Comparison of ENCODE assay signal across 8 cellular contexts in genomic region chr11:75214411-75214821, GRCh38. TPM values are rescaled to one million over a fixed set of nuclear protein-coding genes. Genes with fewer than 3 reads are reported as not detected.
DNase-seq lines count a peak whose midpoint lies in the region; ATAC-seq and TF ChIP-seq lines count a peak whose summit lies in the region.

No MANE protein-coding gene starts in this region.

- intact Hi-C loops in heart right ventricle (cut with DNase I): no loop called here
- intact Hi-C loops in sigmoid colon (cut with DNase I): no loop called here

- no peaks in the 10 kb centered on the region for H3K4me1 ChIP-seq in SJSA1 (replicated peaks)
- H3K4me1 ChIP-seq in heart right ventricle: peaks cover 0 to 1% (median 0%) of the 10 kb centered on the region in 9 donors
- H3K4me1 ChIP-seq in sigmoid colon: no peaks in the 10 kb centered on the region

- H3K9me3 ChIP-seq in SJSA1 (replicated peaks): no peaks in the 10 kb centered on the region
- no peaks in the 10 kb centered on the region for H3K9me3 ChIP-seq in heart right ventricle
- no peaks in the 10 kb centered on the region for H3K9me3 ChIP-seq in sigmoid colon

- TF ChIP-seq CTCF in AG10803 (conservative IDR thresholded peaks at IDR 0.05; ENCODE audit: low read length) (peak; percentile 42), HFF-Myc (IDR thresholded peaks at IDR 0.05; ENCODE audit: low read depth, low read length, missing control alignments) (peak; percentile 56), heart right ventricle (IDR thresholded peaks at IDR 0.05) (peak in 5 of 9 donors; percentile 20 to 49 (median 35)), sigmoid colon (IDR thresholded peaks at IDR 0.05) (no peak)

- ATAC-seq in heart right ventricle: peak; percentile 55 to 83 (median 78)
- no peak for ATAC-seq in GM21723 (IDR thresholded peaks at IDR 0.05; ENCODE audit: unreplicated experiment)

- H3K27me3 ChIP-seq in SJSA1 (replicated peaks) (no peaks in the 10 kb centered on the region), heart right ventricle (peaks cover 0 to 28% (median 4%) of the 10 kb centered on the region in 7 donors), sigmoid colon (peaks cover 0 to 4% (median 0%) of the 10 kb centered on the region in 3 donors)

- TF ChIP-seq EP300 in sigmoid colon (IDR thresholded peaks at IDR 0.05): no peak

- no peaks in the 10 kb centered on the region for H3K36me3 ChIP-seq in SJSA1
- no peaks in the 10 kb centered on the region for H3K36me3 ChIP-seq in heart right ventricle
- H3K36me3 ChIP-seq in sigmoid colon: no peaks in the 10 kb centered on the region

- H3K27ac ChIP-seq in SJSA1 (no peak overlapping the region), heart right ventricle (no peak overlapping the region), sigmoid colon (no peak overlapping the region)

- DNase-seq in AG10803 (ENCODE audit: low read depth): peak; percentile 54
- DNase-seq in HFF-Myc (ENCODE audit: extremely low read depth, low read depth): peak; percentile 76
- DNase-seq in SJSA1 (ENCODE audit: low read depth in 1 of 2, low spot score in 2 of 2): peak; percentile 41 to 69
- DNase-seq in activated effector memory CD4-positive, alpha-beta T cell treated with anti-CD3 and anti-CD28 coated beads, Interleukin-2, amount 50 U/mL, for 16 hours: peak; percentile 88
- peak; percentile 72 to 90 for DNase-seq in heart right ventricle
- DNase-seq in sigmoid colon: peak; percentile 66
- DNase-seq in NCI-H187 (lab: John Stamatoyannopoulos, UW): no peak

- WGBS in heart right ventricle, 2 donors: 2 to 3% methylated on average over 8 of the region's 8 CpGs
- 1 to 4% methylated on average over 8 of the region's 8 CpGs for WGBS in sigmoid colon, 2 donors

- H3K4me3 ChIP-seq in AG10803 (ENCODE audit: low read length) (no peak overlapping the region), HFF-Myc (replicated peaks; ENCODE audit: low read depth, low read length) (no peak overlapping the region), SJSA1 (no peak overlapping the region), heart right ventricle (no peak overlapping the region), sigmoid colon (no peak overlapping the region)

- TF ChIP-seq POLR2A in sigmoid colon (IDR thresholded peaks at IDR 0.05): no peak

RNA-seq across cellular contexts. Expression of gene TPBGL, which starts 26.2 kb away (rescaled TPM):
- total RNA-seq in SJSA1 (2014; rRNA removed; shearing (Covaris generic)): not detected in 2 replicates
- under 1 TPM in 5 of 10 donors, not detected in 5; 0.09 to 0.37 (median 0.17) TPM for total RNA-seq in heart right ventricle
- under 1 TPM; 0.07 to 0.16 TPM for polyA plus RNA-seq in heart right ventricle
- total RNA-seq in sigmoid colon: under 1 TPM in 3 of 4 donors, not detected in 1; 0.33 to 0.68 (median 0.36) TPM
- polyA plus RNA-seq in sigmoid colon: under 1 TPM in 1 of 3 donors, not detected in 2; 0.28 TPM

Comparison
In these comparisons a context has a peak if more than half of its experiments do, and no peak if none do; other contexts are left out.
1. DNase-seq: peak in AG10803 (single experiment), HFF-Myc (single experiment), SJSA1 (2 of 2), activated effector memory CD4-positive, alpha-beta T cell treated with anti-CD3 and anti-CD28 coated beads, Interleukin-2, amount 50 U/mL, for 16 hours (single experiment), heart right ventricle (2 of 2) and sigmoid colon (single experiment); none in NCI-H187 (0 of 2).
2. CTCF ChIP-seq: peak in AG10803 (single experiment), HFF-Myc (single experiment) and heart right ventricle (5 of 9); none in sigmoid colon (0 of 4).